8 cellular contexts compared by ENCODE assay signal in the genomic region with DNA sequence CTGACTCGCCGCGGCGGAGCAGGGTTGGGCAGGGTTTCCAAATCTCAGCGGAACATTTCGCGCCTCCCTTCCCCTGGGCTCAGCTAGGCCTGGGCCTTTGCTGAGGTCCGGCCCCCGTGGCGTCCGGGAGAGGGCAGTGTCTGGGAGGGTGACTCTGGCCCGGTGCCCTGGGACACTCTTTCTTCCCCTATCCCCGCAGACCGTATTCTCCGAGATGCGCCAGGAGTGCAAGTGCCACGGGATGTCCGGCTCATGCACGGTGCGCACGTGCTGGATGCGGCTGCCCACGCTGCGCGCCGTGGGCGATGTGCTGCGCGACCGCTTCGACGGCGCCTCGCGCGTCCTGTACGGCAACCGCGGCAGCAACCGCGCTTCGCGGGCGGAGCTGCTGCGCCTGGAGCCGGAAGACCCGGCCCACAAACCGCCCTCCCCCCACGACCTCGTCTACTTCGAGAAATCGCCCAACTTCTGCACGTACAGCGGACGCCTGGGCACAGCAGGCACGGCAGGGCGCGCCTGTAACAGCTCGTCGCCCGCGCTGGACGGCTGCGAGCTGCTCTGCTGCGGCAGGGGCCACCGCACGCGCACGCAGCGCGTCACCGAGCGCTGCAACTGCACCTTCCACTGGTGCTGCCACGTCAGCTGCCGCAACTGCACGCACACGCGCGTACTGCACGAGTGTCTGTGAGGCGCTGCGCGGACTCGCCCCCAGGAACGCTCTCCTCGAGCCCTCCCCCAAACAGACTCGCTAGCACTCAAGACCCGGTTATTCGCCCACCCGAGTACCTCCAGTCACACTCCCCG. TPM values are rescaled to one million over a fixed set of nuclear protein-coding genes. Genes with fewer than 3 reads are reported as not detected.
DNase-seq lines count a peak whose midpoint lies in the region; ATAC-seq and TF ChIP-seq lines count a peak whose summit lies in the region.

No MANE protein-coding gene starts in this region.

- DNase-seq in NCI-H146 (lab: John Stamatoyannopoulos, UW) = peak; percentile 41
- DNase-seq in NCI-H146 treated with DMSO at 0.1 percent for 48 hours (lab: John Stamatoyannopoulos, UW; ENCODE audit: unreplicated experiment) = no peak
- peak; percentile 28 to 39 for DNase-seq in activated CD4-positive, alpha-beta T cell treated with anti-CD3 and anti-CD28 coated beads, Interleukin-2, amount 50 U/mL, for 48 hours
- no peak for DNase-seq in foreskin keratinocyte
- DNase-seq in retinal pigment epithelial cell (ENCODE audit: low read depth) = no peak
- DNase-seq in SK-N-DZ (ENCODE audit: low spot score) = no peak

- ATAC-seq in foreskin keratinocyte (no peak), HG03442 (IDR thresholded peaks at IDR 0.05; ENCODE audit: unreplicated experiment) (no peak), GM21723 (IDR thresholded peaks at IDR 0.05; ENCODE audit: unreplicated experiment) (no peak)

- H3K4me3 ChIP-seq in retinal pigment epithelial cell (ENCODE audit: low read length) = no peak overlapping the region

- H3K27ac ChIP-seq in foreskin keratinocyte = no peak overlapping the region

- peak; percentile 0 for TF ChIP-seq CTCF in foreskin keratinocyte (conservative IDR thresholded peaks at IDR 0.05)
- peak; percentile 27 for TF ChIP-seq CTCF in retinal pigment epithelial cell (conservative IDR thresholded peaks at IDR 0.05; ENCODE audit: low read depth, low read length)

- no peaks in the 10 kb centered on the region for H3K4me1 ChIP-seq in foreskin keratinocyte

- H3K27me3 ChIP-seq in foreskin keratinocyte = peaks cover 98% of the 10 kb centered on the region

RNA-seq across cellular contexts. Expression of a gene that starts 3.0 kb away (rescaled TPM):
- total RNA-seq in foreskin keratinocyte = not detected in 2 replicates
- polyA plus RNA-seq in foreskin keratinocyte = not detected in 2 replicates
- not detected in 2 replicates for polyA plus RNA-seq in SK-N-DZ (2014; cell fraction: cytosol; rRNA removed)
- not detected in 2 replicates for polyA plus RNA-seq in SK-N-DZ (2014; cell fraction: nucleus; rRNA removed)

RNA-seq across cellular contexts. Expression of a gene that starts 9.6 kb away (rescaled TPM):
- 0.46 and 1.1 TPM in 2 replicates for total RNA-seq in foreskin keratinocyte
- polyA plus RNA-seq in foreskin keratinocyte = 0.50 and 1.0 TPM in 2 replicates
- polyA plus RNA-seq in SK-N-DZ (2014; cell fraction: cytosol; rRNA removed) = 0.07 TPM in 1 of 2 replicates, not detected in the other
- polyA plus RNA-seq in SK-N-DZ (2014; cell fraction: nucleus; rRNA removed) = 0.08 TPM in 1 of 2 replicates, not detected in the other

RNA-seq across cellular contexts. Expression of a gene that starts 18.0 kb away (rescaled TPM):
- 0.34 and 0.56 TPM in 2 replicates for total RNA-seq in foreskin keratinocyte
- 0.26 and 0.50 TPM in 2 replicates for polyA plus RNA-seq in foreskin keratinocyte
- 3.6 and 4.4 TPM in 2 replicates for polyA plus RNA-seq in SK-N-DZ (2014; cell fraction: cytosol; rRNA removed)
- polyA plus RNA-seq in SK-N-DZ (2014; cell fraction: nucleus; rRNA removed) = 6.4 and 11.4 TPM in 2 replicates

RNA-seq across cellular contexts. Expression of a gene that starts 23.9 kb away (rescaled TPM):
- 102 and 109 TPM in 2 replicates for total RNA-seq in foreskin keratinocyte
- polyA plus RNA-seq in foreskin keratinocyte = 141 and 151 TPM in 2 replicates
- polyA plus RNA-seq in SK-N-DZ (2014; cell fraction: cytosol; rRNA removed) = 50.5 and 67.3 TPM in 2 replicates
- 28.8 and 38.4 TPM in 2 replicates for polyA plus RNA-seq in SK-N-DZ (2014; cell fraction: nucleus; rRNA removed)

RNA-seq across cellular contexts. Expression of a gene that starts 37.4 kb away (rescaled TPM):
- 73.0 and 75.3 TPM in 2 replicates for total RNA-seq in foreskin keratinocyte
- 65.4 and 70.9 TPM in 2 replicates for polyA plus RNA-seq in foreskin keratinocyte
- polyA plus RNA-seq in SK-N-DZ (2014; cell fraction: cytosol; rRNA removed) = 56.8 and 62.7 TPM in 2 replicates
- polyA plus RNA-seq in SK-N-DZ (2014; cell fraction: nucleus; rRNA removed) = 37.3 and 42.8 TPM in 2 replicates

Comparison
In these comparisons a context has a peak if more than half of its experiments do, and no peak if none do; other contexts are left out.
1. DNase-seq: peak in NCI-H146 (single experiment) and activated CD4-positive, alpha-beta T cell treated with anti-CD3 and anti-CD28 coated beads, Interleukin-2, amount 50 U/mL, for 48 hours (2 of 2); none in NCI-H146 treated with DMSO at 0.1 percent for 48 hours (single experiment), foreskin keratinocyte (0 of 2), retinal pigment epithelial cell (single experiment) and SK-N-DZ (single experiment).